In the genomic region with DNA sequence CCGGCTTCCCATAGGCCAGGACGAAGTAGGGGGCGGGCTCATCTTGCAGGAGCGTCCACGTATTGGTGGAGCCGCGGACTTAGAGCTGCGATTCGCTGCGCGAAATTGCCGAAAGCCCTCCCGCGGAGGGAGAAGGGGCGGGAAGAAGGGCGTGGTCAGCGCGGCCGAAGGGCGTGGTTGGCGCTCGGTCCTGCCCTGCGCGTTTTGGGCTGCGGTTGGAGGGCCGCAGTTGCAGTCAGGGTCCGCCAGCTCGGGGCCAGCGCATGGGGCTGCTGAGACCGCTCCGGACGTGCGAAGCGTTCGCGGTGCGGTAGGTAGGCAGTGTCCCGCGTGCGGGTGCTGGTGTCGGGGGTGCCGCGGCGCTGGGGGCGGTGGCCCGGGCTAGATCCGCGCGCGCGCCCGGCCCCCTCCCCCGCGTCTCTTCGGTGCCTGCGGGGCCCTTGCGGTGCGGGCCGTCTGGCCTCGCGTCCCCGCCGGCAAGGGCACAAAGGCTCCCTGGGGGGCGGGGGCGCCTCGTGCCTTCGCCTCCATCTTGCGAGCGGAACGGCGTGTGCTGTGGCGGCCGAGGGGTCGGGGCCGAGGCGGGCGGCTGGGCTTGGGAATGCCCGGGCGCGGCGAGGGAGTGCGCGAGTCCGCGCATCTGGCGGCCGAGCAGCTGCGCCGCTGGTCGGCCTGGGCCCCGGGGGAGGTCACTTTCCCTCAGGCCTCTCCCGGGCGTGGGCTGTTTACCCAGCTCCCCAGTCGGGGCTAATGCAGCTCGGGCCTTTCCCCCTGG, we compare ENCODE assay signal across 1 cellular context.
TF ChIP-seq lines count a peak whose summit lies in the region.

A gene with protein sequence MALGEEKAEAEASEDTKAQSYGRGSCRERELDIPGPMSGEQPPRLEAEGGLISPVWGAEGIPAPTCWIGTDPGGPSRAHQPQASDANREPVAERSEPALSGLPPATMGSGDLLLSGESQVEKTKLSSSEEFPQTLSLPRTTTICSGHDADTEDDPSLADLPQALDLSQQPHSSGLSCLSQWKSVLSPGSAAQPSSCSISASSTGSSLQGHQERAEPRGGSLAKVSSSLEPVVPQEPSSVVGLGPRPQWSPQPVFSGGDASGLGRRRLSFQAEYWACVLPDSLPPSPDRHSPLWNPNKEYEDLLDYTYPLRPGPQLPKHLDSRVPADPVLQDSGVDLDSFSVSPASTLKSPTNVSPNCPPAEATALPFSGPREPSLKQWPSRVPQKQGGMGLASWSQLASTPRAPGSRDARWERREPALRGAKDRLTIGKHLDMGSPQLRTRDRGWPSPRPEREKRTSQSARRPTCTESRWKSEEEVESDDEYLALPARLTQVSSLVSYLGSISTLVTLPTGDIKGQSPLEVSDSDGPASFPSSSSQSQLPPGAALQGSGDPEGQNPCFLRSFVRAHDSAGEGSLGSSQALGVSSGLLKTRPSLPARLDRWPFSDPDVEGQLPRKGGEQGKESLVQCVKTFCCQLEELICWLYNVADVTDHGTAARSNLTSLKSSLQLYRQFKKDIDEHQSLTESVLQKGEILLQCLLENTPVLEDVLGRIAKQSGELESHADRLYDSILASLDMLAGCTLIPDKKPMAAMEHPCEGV (plus strand): TSS at position 202 of the 775 bp plus-strand sequence. CDS start 13,029 bp downstream, outside the sequence.

TF ChIP-seq in A549, 52 proteins besides CTCF, POLR2A, EP300 and RAD21 (continued from another document):
- TF ChIP-seq, protein P1, sequence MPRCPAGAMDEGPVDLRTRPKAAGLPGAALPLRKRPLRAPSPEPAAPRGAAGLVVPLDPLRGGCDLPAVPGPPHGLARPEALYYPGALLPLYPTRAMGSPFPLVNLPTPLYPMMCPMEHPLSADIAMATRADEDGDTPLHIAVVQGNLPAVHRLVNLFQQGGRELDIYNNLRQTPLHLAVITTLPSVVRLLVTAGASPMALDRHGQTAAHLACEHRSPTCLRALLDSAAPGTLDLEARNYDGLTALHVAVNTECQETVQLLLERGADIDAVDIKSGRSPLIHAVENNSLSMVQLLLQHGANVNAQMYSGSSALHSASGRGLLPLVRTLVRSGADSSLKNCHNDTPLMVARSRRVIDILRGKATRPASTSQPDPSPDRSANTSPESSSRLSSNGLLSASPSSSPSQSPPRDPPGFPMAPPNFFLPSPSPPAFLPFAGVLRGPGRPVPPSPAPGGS (IDR thresholded peaks at IDR 0.05) = 0 out of 3 replicates have a peak, but pooled peaks have one; percentile 69
- no peak for TF ChIP-seq RARB (CRISPR knock-in tag; IDR thresholded peaks at IDR 0.05)
- TF ChIP-seq CBX8 (IDR thresholded peaks at IDR 0.05) = no peak
- no peak for TF ChIP-seq ZFP36 (IDR thresholded peaks at IDR 0.05; ENCODE audit: borderline replicate concordance, partially characterized antibody)
- no peak for TF ChIP-seq CBX2 (IDR thresholded peaks at IDR 0.05; ENCODE audit: borderline replicate concordance, low read depth)
- TF ChIP-seq, protein P2, sequence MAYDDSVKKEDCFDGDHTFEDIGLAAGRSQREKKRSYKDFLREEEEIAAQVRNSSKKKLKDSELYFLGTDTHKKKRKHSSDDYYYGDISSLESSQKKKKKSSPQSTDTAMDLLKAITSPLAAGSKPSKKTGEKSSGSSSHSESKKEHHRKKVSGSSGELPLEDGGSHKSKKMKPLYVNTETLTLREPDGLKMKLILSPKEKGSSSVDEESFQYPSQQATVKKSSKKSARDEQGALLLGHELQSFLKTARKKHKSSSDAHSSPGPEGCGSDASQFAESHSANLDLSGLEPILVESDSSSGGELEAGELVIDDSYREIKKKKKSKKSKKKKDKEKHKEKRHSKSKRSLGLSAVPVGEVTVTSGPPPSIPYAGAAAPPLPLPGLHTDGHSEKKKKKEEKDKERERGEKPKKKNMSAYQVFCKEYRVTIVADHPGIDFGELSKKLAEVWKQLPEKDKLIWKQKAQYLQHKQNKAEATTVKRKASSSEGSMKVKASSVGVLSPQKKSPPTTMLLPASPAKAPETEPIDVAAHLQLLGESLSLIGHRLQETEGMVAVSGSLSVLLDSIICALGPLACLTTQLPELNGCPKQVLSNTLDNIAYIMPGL (CRISPR knock-in tag; IDR thresholded peaks at IDR 0.05; ENCODE audit: borderline replicate concordance) = no peak
- no peak for TF ChIP-seq FOSL2 (IDR thresholded peaks at IDR 0.05)
- 0 out of 2 replicates have a peak, but pooled peaks have one; percentile 2 for TF ChIP-seq FOSL2 (CRISPR knock-in tag; IDR thresholded peaks at IDR 0.05)
- no peak for TF ChIP-seq TFCP2L1 (CRISPR knock-in tag; IDR thresholded peaks at IDR 0.05)
- TF ChIP-seq KDM5A (IDR thresholded peaks at IDR 0.05) = 0 out of 2 replicates have a peak, but pooled peaks have one; percentile 23
- TF ChIP-seq RCOR1 (IDR thresholded peaks at IDR 0.05; ENCODE audit: low read depth, low read length) = no peak
- no peak for TF ChIP-seq CHD4 (IDR thresholded peaks at IDR 0.05; ENCODE audit: borderline replicate concordance)
- no peak for TF ChIP-seq MAZ (IDR thresholded peaks at IDR 0.05; ENCODE audit: borderline replicate concordance, low read depth, low read length)
- TF ChIP-seq, protein P3, sequence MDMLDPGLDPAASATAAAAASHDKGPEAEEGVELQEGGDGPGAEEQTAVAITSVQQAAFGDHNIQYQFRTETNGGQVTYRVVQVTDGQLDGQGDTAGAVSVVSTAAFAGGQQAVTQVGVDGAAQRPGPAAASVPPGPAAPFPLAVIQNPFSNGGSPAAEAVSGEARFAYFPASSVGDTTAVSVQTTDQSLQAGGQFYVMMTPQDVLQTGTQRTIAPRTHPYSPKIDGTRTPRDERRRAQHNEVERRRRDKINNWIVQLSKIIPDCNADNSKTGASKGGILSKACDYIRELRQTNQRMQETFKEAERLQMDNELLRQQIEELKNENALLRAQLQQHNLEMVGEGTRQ (IDR thresholded peaks at IDR 0.05) = no peak
- TF ChIP-seq, protein P4, sequence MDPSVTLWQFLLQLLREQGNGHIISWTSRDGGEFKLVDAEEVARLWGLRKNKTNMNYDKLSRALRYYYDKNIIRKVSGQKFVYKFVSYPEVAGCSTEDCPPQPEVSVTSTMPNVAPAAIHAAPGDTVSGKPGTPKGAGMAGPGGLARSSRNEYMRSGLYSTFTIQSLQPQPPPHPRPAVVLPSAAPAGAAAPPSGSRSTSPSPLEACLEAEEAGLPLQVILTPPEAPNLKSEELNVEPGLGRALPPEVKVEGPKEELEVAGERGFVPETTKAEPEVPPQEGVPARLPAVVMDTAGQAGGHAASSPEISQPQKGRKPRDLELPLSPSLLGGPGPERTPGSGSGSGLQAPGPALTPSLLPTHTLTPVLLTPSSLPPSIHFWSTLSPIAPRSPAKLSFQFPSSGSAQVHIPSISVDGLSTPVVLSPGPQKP (IDR thresholded peaks at IDR 0.05; ENCODE audit: low read depth, low read length) = no peak
- TF ChIP-seq, protein P5, sequence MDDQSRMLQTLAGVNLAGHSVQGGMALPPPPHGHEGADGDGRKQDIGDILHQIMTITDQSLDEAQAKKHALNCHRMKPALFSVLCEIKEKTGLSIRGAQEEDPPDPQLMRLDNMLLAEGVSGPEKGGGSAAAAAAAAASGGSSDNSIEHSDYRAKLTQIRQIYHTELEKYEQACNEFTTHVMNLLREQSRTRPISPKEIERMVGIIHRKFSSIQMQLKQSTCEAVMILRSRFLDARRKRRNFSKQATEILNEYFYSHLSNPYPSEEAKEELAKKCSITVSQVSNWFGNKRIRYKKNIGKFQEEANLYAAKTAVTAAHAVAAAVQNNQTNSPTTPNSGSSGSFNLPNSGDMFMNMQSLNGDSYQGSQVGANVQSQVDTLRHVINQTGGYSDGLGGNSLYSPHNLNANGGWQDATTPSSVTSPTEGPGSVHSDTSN (IDR thresholded peaks at IDR 0.05) = no peak
- TF ChIP-seq, protein P6, sequence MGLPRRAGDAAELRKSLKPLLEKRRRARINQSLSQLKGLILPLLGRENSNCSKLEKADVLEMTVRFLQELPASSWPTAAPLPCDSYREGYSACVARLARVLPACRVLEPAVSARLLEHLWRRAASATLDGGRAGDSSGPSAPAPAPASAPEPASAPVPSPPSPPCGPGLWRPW (IDR thresholded peaks at IDR 0.05) = no peak
- no peak for TF ChIP-seq ZC3H11A (IDR thresholded peaks at IDR 0.05)
- TF ChIP-seq FOXS1 (CRISPR knock-in tag; IDR thresholded peaks at IDR 0.05) = peak; percentile 41; the same call in 1 of the 2 replicates
- no peak for TF ChIP-seq CEBPB (IDR thresholded peaks at IDR 0.05)
- TF ChIP-seq EHMT2 (IDR thresholded peaks at IDR 0.05; ENCODE audit: low read depth) = no peak
- no peak for TF ChIP-seq BHLHE40 (IDR thresholded peaks at IDR 0.05; ENCODE audit: low read depth, low read length)
- TF ChIP-seq HOXA7 (CRISPR knock-in tag; IDR thresholded peaks at IDR 0.05) = no peak
- no peak for TF ChIP-seq CHD2 (IDR thresholded peaks at IDR 0.05; ENCODE audit: low read length, partially characterized antibody)
- peak; percentile 27; the same call in 1 of the 2 replicates for TF ChIP-seq MYC (IDR thresholded peaks at IDR 0.05; ENCODE audit: borderline replicate concordance, low read length)
- TF ChIP-seq MAFK (IDR thresholded peaks at IDR 0.05; ENCODE audit: partially characterized antibody) = no peak
- TF ChIP-seq POLR2AphosphoS2 (conservative IDR thresholded peaks at IDR 0.05; ENCODE audit: low read length) = no peak
- no peak for TF ChIP-seq RNF2 (IDR thresholded peaks at IDR 0.05; ENCODE audit: borderline replicate concordance, low read depth)
- no peak for TF ChIP-seq RFX5 (IDR thresholded peaks at IDR 0.05)
- peak; percentile 95 for TF ChIP-seq PHF8 (IDR thresholded peaks at IDR 0.05; ENCODE audit: borderline replicate concordance, low read depth)
- peak; percentile 88; the same call in 1 of the 2 replicates for TF ChIP-seq TP53 (CRISPR knock-in tag; IDR thresholded peaks at IDR 0.05)
- TF ChIP-seq HDAC2 (IDR thresholded peaks at IDR 0.05) = no peak
- no peak for TF ChIP-seq NPAS2 (CRISPR knock-in tag; IDR thresholded peaks at IDR 0.05; ENCODE audit: borderline replicate concordance)
- TF ChIP-seq HOXB13 (CRISPR knock-in tag; IDR thresholded peaks at IDR 0.05; ENCODE audit: low read depth) = no peak
- no peak for TF ChIP-seq KDM1A (IDR thresholded peaks at IDR 0.05; ENCODE audit: low read depth)
- TF ChIP-seq, protein P7, sequence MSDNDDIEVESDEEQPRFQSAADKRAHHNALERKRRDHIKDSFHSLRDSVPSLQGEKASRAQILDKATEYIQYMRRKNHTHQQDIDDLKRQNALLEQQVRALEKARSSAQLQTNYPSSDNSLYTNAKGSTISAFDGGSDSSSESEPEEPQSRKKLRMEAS (IDR thresholded peaks at IDR 0.05) = no peak; the same call in none of the 2 replicates
- TF ChIP-seq GATA3 (IDR thresholded peaks at IDR 0.05; ENCODE audit: borderline replicate concordance) = no peak
- no peak for TF ChIP-seq NFE2L2 (conservative IDR thresholded peaks at IDR 0.05; ENCODE audit: low read length)
- no peak for TF ChIP-seq NR3C1 (IDR thresholded peaks at IDR 0.05)
- no peak for TF ChIP-seq ESRRA (IDR thresholded peaks at IDR 0.05; ENCODE audit: borderline replicate concordance, low read length)
- TF ChIP-seq ZNF302 (CRISPR knock-in tag; IDR thresholded peaks at IDR 0.05) = no peak
- TF ChIP-seq, protein P8, sequence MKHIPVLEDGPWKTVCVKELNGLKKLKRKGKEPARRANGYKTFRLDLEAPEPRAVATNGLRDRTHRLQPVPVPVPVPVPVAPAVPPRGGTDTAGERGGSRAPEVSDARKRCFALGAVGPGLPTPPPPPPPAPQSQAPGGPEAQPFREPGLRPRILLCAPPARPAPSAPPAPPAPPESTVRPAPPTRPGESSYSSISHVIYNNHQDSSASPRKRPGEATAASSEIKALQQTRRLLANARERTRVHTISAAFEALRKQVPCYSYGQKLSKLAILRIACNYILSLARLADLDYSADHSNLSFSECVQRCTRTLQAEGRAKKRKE (CRISPR knock-in tag; IDR thresholded peaks at IDR 0.05; ENCODE audit: low read depth) = no peak
- no peak for TF ChIP-seq HEYL (CRISPR knock-in tag; IDR thresholded peaks at IDR 0.05)
- TF ChIP-seq JUN (IDR thresholded peaks at IDR 0.05) = peak; percentile 31 to 84; a peak in 4 of 5 replicates
- no peak for TF ChIP-seq ZSCAN20 (CRISPR knock-in tag; IDR thresholded peaks at IDR 0.05)
